ENCODE assay signal across 22 cellular contexts in the genomic region with DNA sequence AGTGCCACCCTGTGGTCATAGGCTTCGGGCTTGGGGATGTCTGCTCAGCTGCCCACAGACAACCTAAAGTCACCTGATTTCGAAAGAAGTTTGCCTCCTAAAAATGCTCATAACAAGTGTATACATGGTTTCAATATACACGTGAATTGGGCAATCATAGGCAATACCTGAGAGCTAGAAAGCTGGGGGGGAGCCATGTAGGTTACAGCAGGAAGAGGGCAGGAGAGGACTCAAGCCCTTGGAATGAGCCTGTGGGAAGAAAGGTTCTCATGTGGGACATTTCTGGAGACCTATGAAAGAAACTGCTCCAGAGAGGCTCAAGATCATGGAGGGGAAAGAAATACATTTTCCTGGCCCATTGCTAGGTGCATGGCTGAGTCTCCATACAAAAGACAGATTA.
DNase-seq lines count a peak whose midpoint lies in the region; ATAC-seq, FAIRE-seq and TF ChIP-seq lines count a peak whose summit lies in the region.
"Had no signal": no experiment of that assay in that cellular context is flagged by ENCODE, and none has a peak within 500 bp of the region (broad histone marks: within the 10 kb centered on the region; RNA-seq: fewer than 3 reads in every experiment).

No MANE protein-coding gene starts in this region.

- no peak for DNase-seq in DND-41
- DNase-seq in SW480 (ENCODE audit: low spot score) = peak; percentile 19
- DNase-seq in keratinocyte (ENCODE audit: low read depth, low spot score) = no peak
- DNase-seq in right lobe of liver = no peak
- DNase-seq in SW 1271 (lab: John Stamatoyannopoulos, UW) = no peak
- DNase-seq in iPS-NIHi11 (ENCODE audit: low spot score) = no peak
- DNase-seq: C1 segment of cervical spinal cord; CD4-positive, alpha-beta memory T cell; COR-L47; DMS53; GM23248; H7; KBM-7; NCI-H1048; NCI-H1417; NCI-H1694; NCI-H2029 treated with DMSO at 0.1 percent for 48 hours; NCI-H526 treated with DMSO at 0.1 percent for 48 hours had no signal

- FAIRE-seq in keratinocyte (lab: Jason Lieb, UNC) = peak; percentile 13
- FAIRE-seq: G401.6 had no signal

- H2AFZ ChIP-seq in DND-41 (ENCODE audit: low read depth, low read length) (no peak overlapping the region), keratinocyte (ENCODE audit: control insufficient read depth, low read length) (no peak overlapping the region)
- H2AFZ ChIP-seq: GM23248 had no signal

- H3K9me3 ChIP-seq in DND-41 (ENCODE audit: insufficient read depth, low read length, severe bottlenecking) (no peaks in the 10 kb centered on the region), HEK293 (ENCODE audit: control insufficient read depth, insufficient read depth, low read depth, low read length) (no peaks in the 10 kb centered on the region), keratinocyte (ENCODE audit: control insufficient read depth, low read depth, low read length) (no peaks in the 10 kb centered on the region), right lobe of liver (no peaks in the 10 kb centered on the region)
- H3K9me3 ChIP-seq: SJSA1 had no signal

- H3K4me3 ChIP-seq in DND-41 (ENCODE audit: low read depth in 1 of 2, low read length in 2 of 2) (no peak overlapping the region), HEK293 (ENCODE audit: low read depth, low read length) (no peak overlapping the region), keratinocyte (ENCODE audit: control insufficient read depth in 2 of 3, extremely low read depth in 1 of 3, insufficient read depth in 2 of 3, low read depth in 1 of 3, low read length in 3 of 3) (no peak overlapping the region), right lobe of liver (no peak overlapping the region)
- H3K4me3 ChIP-seq: GM23248, SJSA1 had no signal

- intact Hi-C loops in right lobe of liver (cut with DNase I) = no loop called here

- no peak overlapping the region for H3K4me2 ChIP-seq in DND-41 (ENCODE audit: insufficient read depth, low read length)
- no peak overlapping the region for H3K4me2 ChIP-seq in keratinocyte (ENCODE audit: control insufficient read depth, extremely low read depth, insufficient read depth, low read depth, low read length)

- H3K27ac ChIP-seq in DND-41 (ENCODE audit: low read length) (peak overlapping the region; percentile 22; the same call in 1 of the 2 replicates), HEK293 (ENCODE audit: extremely low read depth, low read depth, low read length) (no peak overlapping the region), keratinocyte (ENCODE audit: control insufficient read depth, insufficient read depth, low read length) (no peak overlapping the region), right lobe of liver (no peak overlapping the region)
- H3K27ac ChIP-seq: GM23248, SJSA1 had no signal

- H3K27me3 ChIP-seq in DND-41 (ENCODE audit: insufficient read depth, low read length, poor library complexity) (no peaks in the 10 kb centered on the region), keratinocyte (ENCODE audit: control insufficient read depth, extremely low read depth, insufficient read depth, low read length) (no peaks in the 10 kb centered on the region), right lobe of liver (no peaks in the 10 kb centered on the region)

- H3K4me1 ChIP-seq in DND-41 (ENCODE audit: insufficient read depth, low read length) (peaks cover 75% of the 10 kb centered on the region), HEK293 (ENCODE audit: control insufficient read depth, insufficient read depth, low read length) (peaks cover 10% of the 10 kb centered on the region), keratinocyte (ENCODE audit: control insufficient read depth, extremely low read depth, insufficient read depth, low read length) (no peaks in the 10 kb centered on the region), right lobe of liver (no peaks in the 10 kb centered on the region)
- H3K4me1 ChIP-seq: SJSA1 had no signal

- H3K36me3 ChIP-seq in DND-41 (ENCODE audit: insufficient read depth, low read length) (no peaks in the 10 kb centered on the region), HEK293 (ENCODE audit: control insufficient read depth in 2 of 2, insufficient read depth in 1 of 2, low read length in 2 of 2) (no peaks in the 10 kb centered on the region), keratinocyte (ENCODE audit: control insufficient read depth in 2 of 2, extremely low read depth in 1 of 2, insufficient read depth in 2 of 2, low read length in 2 of 2) (no peaks in the 10 kb centered on the region), right lobe of liver (no peaks in the 10 kb centered on the region)
- H3K36me3 ChIP-seq: SJSA1 had no signal

- H3K9ac ChIP-seq in DND-41 (ENCODE audit: low read depth, low read length) = no peak overlapping the region
- H3K9ac ChIP-seq in keratinocyte (ENCODE audit: control insufficient read depth, extremely low read depth, insufficient read depth, low read length) = no peak overlapping the region
- H3K9ac ChIP-seq: GM23248 had no signal

- POLR2A ChIA-PET in HEK293 (lab: Yijun Ruan, JAX) = no interaction called here

- no peaks in the 10 kb centered on the region for H3K79me2 ChIP-seq in DND-41 (ENCODE audit: insufficient read depth, low read length)
- no peaks in the 10 kb centered on the region for H3K79me2 ChIP-seq in keratinocyte (ENCODE audit: control insufficient read depth, insufficient read depth, low read length)

- dilution Hi-C loops in keratinocyte (cut with MboI; ENCODE audit: extremely low pct_ligation_motif_present, low sequenced_read_pairs) = no loop called here

- no peak for ATAC-seq in DND-41 (ENCODE audit: insufficient read depth, low read depth)
- ATAC-seq in right lobe of liver = no peak
- ATAC-seq: Right ventricle myocardium inferior had no signal

- TF ChIP-seq CTCF in DND-41 (IDR thresholded peaks at IDR 0.05; ENCODE audit: borderline replicate concordance, extremely low read depth, low read length, poor library complexity, severe bottlenecking) (no peak), HEK293 (tag by site-specific recombination; IDR thresholded peaks at IDR 0.05) (peak; percentile 43; the same call in 1 of the 2 replicates), keratinocyte (optimal IDR thresholded peaks at IDR 0.05 in 1 of 3, IDR thresholded peaks at IDR 0.05 in 1 of 3, conservative IDR thresholded peaks at IDR 0.05 in 1 of 3; ENCODE audit: extremely low read depth in 1 of 3, insufficient read depth in 2 of 3, low read length in 3 of 3) (no peak), right lobe of liver (IDR thresholded peaks at IDR 0.05) (no peak)

- no peak for TF ChIP-seq POLR2A in right lobe of liver (IDR thresholded peaks at IDR 0.05)

- WGBS in right lobe of liver (ENCODE audit: insufficient coverage, low coverage, low lambda C conversion rate, missing lambda C conversion rate) = 32% methylated on average over 3 of the region's 3 CpGs

- no peaks in the 10 kb centered on the region for H3K9me1 ChIP-seq in keratinocyte (ENCODE audit: control insufficient read depth, extremely low read depth, insufficient read depth, low read length)

- CTCF ChIA-PET in HEK293 (lab: Yijun Ruan, JAX) = interaction anchor here (1.2 kb wide), 1 partner anchor 9 kb away, joined by 4 read pairs; no protein-coding TSS in a partner anchor

- H4K20me1 ChIP-seq in DND-41 (ENCODE audit: insufficient read depth, low read length) = no peaks in the 10 kb centered on the region
- H4K20me1 ChIP-seq in keratinocyte (ENCODE audit: control insufficient read depth, extremely low read depth, insufficient read depth, low read length) = no peaks in the 10 kb centered on the region

TF ChIP-seq in HEK293, 187 proteins besides CTCF, POLR2A, EP300 and RAD21:
- TF ChIP-seq ZNF133 (tag by site-specific recombination; IDR thresholded peaks at IDR 0.05) (no peak), ZNF37A (tag by site-specific recombination; IDR thresholded peaks at IDR 0.05) (no peak), PRDM1 (tag by site-specific recombination; IDR thresholded peaks at IDR 0.05) (no peak), ZNF529 (tag by site-specific recombination; IDR thresholded peaks at IDR 0.05; ENCODE audit: insufficient replicate concordance) (no peak), ZNF747 (tag by site-specific recombination; IDR thresholded peaks at IDR 0.05) (no peak), MEIS1 (CRISPR knock-in tag; IDR thresholded peaks at IDR 0.05; ENCODE audit: borderline replicate concordance) (no peak), ZFP69B (tag by site-specific recombination; IDR thresholded peaks at IDR 0.05) (no peak), REPIN1 (tag by site-specific recombination; IDR thresholded peaks at IDR 0.05; ENCODE audit: low read depth) (no peak), ZNF266 (tag by site-specific recombination; IDR thresholded peaks at IDR 0.05; ENCODE audit: low read depth) (no peak), ZNF830 (tag by site-specific recombination; IDR thresholded peaks at IDR 0.05; ENCODE audit: low read depth) (no peak), ZNF23 (tag by site-specific recombination; IDR thresholded peaks at IDR 0.05; ENCODE audit: borderline replicate concordance) (no peak), KLF9 (tag by site-specific recombination; IDR thresholded peaks at IDR 0.05; ENCODE audit: low read depth) (no peak)
- TF ChIP-seq, protein P1, sequence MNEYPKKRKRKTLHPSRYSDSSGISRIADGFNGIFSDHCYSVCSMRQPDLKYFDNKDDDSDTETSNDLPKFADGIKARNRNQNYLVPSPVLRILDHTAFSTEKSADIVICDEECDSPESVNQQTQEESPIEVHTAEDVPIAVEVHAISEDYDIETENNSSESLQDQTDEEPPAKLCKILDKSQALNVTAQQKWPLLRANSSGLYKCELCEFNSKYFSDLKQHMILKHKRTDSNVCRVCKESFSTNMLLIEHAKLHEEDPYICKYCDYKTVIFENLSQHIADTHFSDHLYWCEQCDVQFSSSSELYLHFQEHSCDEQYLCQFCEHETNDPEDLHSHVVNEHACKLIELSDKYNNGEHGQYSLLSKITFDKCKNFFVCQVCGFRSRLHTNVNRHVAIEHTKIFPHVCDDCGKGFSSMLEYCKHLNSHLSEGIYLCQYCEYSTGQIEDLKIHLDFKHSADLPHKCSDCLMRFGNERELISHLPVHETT (tag by site-specific recombination; IDR thresholded peaks at IDR 0.05) = no peak
